1 cellular context compared by ENCODE assay signal in genomic region chr4:82842593-82842992, GRCh38.
TF ChIP-seq lines count a peak whose summit lies in the region.

No MANE protein-coding gene starts in this region.

TF ChIP-seq in K562, 482 proteins besides CTCF, POLR2A, EP300 and RAD21:
- TF ChIP-seq ZNF134 (CRISPR knock-in tag; conservative IDR thresholded peaks at IDR 0.05) (no peak), SRF (CRISPR knock-in tag; IDR thresholded peaks at IDR 0.05) (no peak), SNAPC5 (CRISPR knock-in tag; IDR thresholded peaks at IDR 0.05) (no peak), ZNF76 (CRISPR knock-in tag; IDR thresholded peaks at IDR 0.05; ENCODE audit: borderline replicate concordance) (no peak), TCF3 (CRISPR knock-in tag; IDR thresholded peaks at IDR 0.05) (no peak), FOXK1 (CRISPR knock-in tag; IDR thresholded peaks at IDR 0.05; ENCODE audit: borderline replicate concordance) (no peak), TEAD1 (CRISPR knock-in tag; IDR thresholded peaks at IDR 0.05) (no peak), CREB1 (IDR thresholded peaks at IDR 0.05) (no peak), CREB1 (CRISPR knock-in tag; IDR thresholded peaks at IDR 0.05) (no peak), ZHX1 (conservative IDR thresholded peaks at IDR 0.05; ENCODE audit: low read length) (no peak), TCF7 (IDR thresholded peaks at IDR 0.05; ENCODE audit: borderline replicate concordance) (no peak), CHD2 (IDR thresholded peaks at IDR 0.05; ENCODE audit: low read depth, low read length) (no peak), GATAD2A (IDR thresholded peaks at IDR 0.05) (no peak), MCM7 (IDR thresholded peaks at IDR 0.05) (no peak), GABPB1 (CRISPR knock-in tag; IDR thresholded peaks at IDR 0.05) (no peak), ZNF347 (CRISPR knock-in tag; IDR thresholded peaks at IDR 0.05; ENCODE audit: low read depth) (no peak), MTA2 (IDR thresholded peaks at IDR 0.05; ENCODE audit: low read depth) (no peak)
